In genomic region chr11:13939952-13940610, GRCh38 we compare ENCODE assay signal across 11 cellular contexts. TPM values are rescaled to one million over a fixed set of nuclear protein-coding genes. Genes with fewer than 3 reads are reported as not detected.
DNase-seq lines count a peak whose midpoint lies in the region; ATAC-seq and TF ChIP-seq lines count a peak whose summit lies in the region.
"Had no signal": no experiment of that assay in that cellular context is flagged by ENCODE, and none has a peak within 500 bp of the region (broad histone marks: within the 10 kb centered on the region; RNA-seq: fewer than 3 reads in every experiment).

No MANE protein-coding gene starts in this region.

- H3K36me3 ChIP-seq in Panc1 (ENCODE audit: control insufficient read depth, insufficient read depth, low read length) (no peaks in the 10 kb centered on the region), hepatocyte (replicated peaks; ENCODE audit: insufficient read depth, low read depth) (no peaks in the 10 kb centered on the region)
- H3K36me3 ChIP-seq: left ventricle myocardium inferior, stomach had no signal

- in situ Hi-C loops in Caki2 (cut with HindIII; ENCODE audit: low pct_unique_long_range_greater_than_20kb, low sequenced_read_pairs) = no loop called here
- in situ Hi-C loops in Panc1 (cut with HindIII; ENCODE audit: low pct_unique_long_range_greater_than_20kb, low sequenced_read_pairs) = no loop called here

- no peaks in the 10 kb centered on the region for H3K9me3 ChIP-seq in Panc1 (ENCODE audit: control insufficient read depth, insufficient read depth, low read depth, low read length)
- H3K9me3 ChIP-seq in hepatocyte (ENCODE audit: low read depth) = no peaks in the 10 kb centered on the region
- H3K9me3 ChIP-seq: stomach had no signal

- TF ChIP-seq CTCF in AG10803 (conservative IDR thresholded peaks at IDR 0.05; ENCODE audit: low read length) (no peak), Panc1 (IDR thresholded peaks at IDR 0.05) (no peak), hepatocyte (IDR thresholded peaks at IDR 0.05; ENCODE audit: poor library complexity) (no peak)

- intact Hi-C loops in Panc1 (cut with micrococcal nuclease; ENCODE audit: unreplicated experiment) = no loop called here

- ATAC-seq in Panc1 (peak; percentile 66; the same call in 1 of the 2 replicates), esophagus mucosa (peak; percentile 83), GM18870 (IDR thresholded peaks at IDR 0.05; ENCODE audit: unreplicated experiment) (no peak)
- ATAC-seq in activated CD4-positive, CD25-positive, alpha-beta regulatory T cell treated with anti-CD3 and anti-CD28 coated beads, Interleukin-2, amount 50 U/mL, for 24 hours = no peak

- no peaks in the 10 kb centered on the region for H4K20me1 ChIP-seq in hepatocyte (ENCODE audit: insufficient read depth, poor library complexity, severe bottlenecking)

- H3K27ac ChIP-seq in Panc1 (ENCODE audit: low read length) (no peak overlapping the region), hepatocyte (no peak overlapping the region)
- H3K27ac ChIP-seq: left ventricle myocardium inferior, stomach had no signal

- H3K27me3 ChIP-seq in Panc1 (ENCODE audit: control insufficient read depth, insufficient read depth, low read length) (peaks cover 3% of the 10 kb centered on the region; the same call in 1 of the 2 replicates), hepatocyte (no peaks in the 10 kb centered on the region)
- H3K27me3 ChIP-seq: stomach had no signal

- WGBS in hepatocyte (ENCODE audit: low lambda C conversion rate, missing lambda C conversion rate) = 79% methylated on average over 6 of the region's 6 CpGs

- H3K9me2 ChIP-seq in hepatocyte (replicated peaks; ENCODE audit: insufficient read depth) = no peaks in the 10 kb centered on the region

- H2AFZ ChIP-seq in hepatocyte = no peak overlapping the region

- H3K4me3 ChIP-seq in AG10803 (ENCODE audit: low read length) (no peak overlapping the region), Panc1 (ENCODE audit: low read depth in 2 of 2, low read length in 2 of 2) (no peak overlapping the region), hepatocyte (no peak overlapping the region)
- H3K4me3 ChIP-seq: left ventricle myocardium inferior, stomach had no signal

- H3K4me2 ChIP-seq in hepatocyte = no peak overlapping the region

- no peaks in the 10 kb centered on the region for H3K4me1 ChIP-seq in Panc1 (ENCODE audit: control insufficient read depth, insufficient read depth, low read length)
- H3K4me1 ChIP-seq in hepatocyte (ENCODE audit: insufficient read depth) = no peaks in the 10 kb centered on the region
- H3K4me1 ChIP-seq: left ventricle myocardium inferior had no signal

- CTCF ChIA-PET in Panc1 (lab: Charles Lee) = no interaction called here

- POLR2A ChIA-PET in Panc1 (lab: Charles Lee) = no interaction called here

- no peaks in the 10 kb centered on the region for H3K79me2 ChIP-seq in hepatocyte

- DNase-seq in AG10803 (ENCODE audit: low read depth) (peak; percentile 38), Caki2 (ENCODE audit: low read depth) (peak; percentile 75), Panc1 (ENCODE audit: low read depth, low spot score) (no peak), hepatocyte (ENCODE audit: low spot score) (no peak)
- DNase-seq: hippocampal formation, left ventricle myocardium inferior, OCI-M1, stomach had no signal

- no TSS peak for BruUV-seq in Panc1 (replicated peaks; lab: Mats Ljungman, UMichigan)

RNA-seq across cellular contexts. Expression of gene SPON1, which starts 22.4 kb away (rescaled TPM):
- total RNA-seq in Caki2 (2014; rRNA removed; shearing (Covaris generic); ENCODE audit: low replicate concordance) = 0.54 and 1.1 TPM in 2 replicates
- total RNA-seq in Panc1 (2021; ENCODE audit: unreplicated experiment) (0.10 TPM), esophagus mucosa (3.1 TPM), hepatocyte (73.1 and 82.8 TPM in 2 replicates)
- polyA plus RNA-seq in Panc1 (2012; ENCODE audit: insufficient read length) = not detected
- polyA plus RNA-seq in hepatocyte = 34.5 and 47.8 TPM in 2 replicates

Comparison
In these comparisons a context has a peak if more than half of its experiments do, and no peak if none do; other contexts are left out.
1. DNase-seq: peak in AG10803 (single experiment) and Caki2 (single experiment); none in Panc1 (single experiment) and hepatocyte (single experiment).
2. ATAC-seq: peak in Panc1 (single experiment) and esophagus mucosa (single experiment); none in activated CD4-positive, CD25-positive, alpha-beta regulatory T cell treated with anti-CD3 and anti-CD28 coated beads, Interleukin-2, amount 50 U/mL, for 24 hours (0 of 2) and GM18870 (single experiment).
3. RNA of gene SPON1, which starts 22.4 kb away (total RNA-seq): 73.1 to 82.8 TPM in hepatocyte; 3.1 TPM in esophagus mucosa (single experiment), 0.54 to 1.1 TPM in Caki2 and 0.10 TPM in Panc1 (single experiment); every median in the first group is over 10 times any median in the second.